1 cellular context compared by ENCODE assay signal in genomic region chr19:40443131-40443929, GRCh38.
TF ChIP-seq lines count a peak whose summit lies in the region.

No MANE protein-coding gene starts in this region.

TF ChIP-seq in HepG2, 621 proteins besides CTCF, POLR2A, EP300 and RAD21 (continued from another document and continues in another):
- no peak for TF ChIP-seq GLMP (CRISPR knock-in tag; IDR thresholded peaks at IDR 0.05; ENCODE audit: borderline replicate concordance)
- TF ChIP-seq RERE (CRISPR knock-in tag; IDR thresholded peaks at IDR 0.05; ENCODE audit: low read depth): no peak
- no peak for TF ChIP-seq ATF7 (IDR thresholded peaks at IDR 0.05)
- TF ChIP-seq ATF7 (CRISPR knock-in tag; IDR thresholded peaks at IDR 0.05): no peak
- TF ChIP-seq CBX5 (CRISPR knock-in tag; IDR thresholded peaks at IDR 0.05; ENCODE audit: borderline replicate concordance): peak; percentile 20; the same call in 1 of the 2 replicates
- peak; percentile 54; the same call in 1 of the 2 replicates for TF ChIP-seq HNF1B (CRISPR knock-in tag; IDR thresholded peaks at IDR 0.05)
- no peak for TF ChIP-seq GATA4 (IDR thresholded peaks at IDR 0.05; ENCODE audit: borderline replicate concordance, low read depth)
- TF ChIP-seq ZFP36 (IDR thresholded peaks at IDR 0.05; ENCODE audit: borderline replicate concordance, low read depth, low read length, partially characterized antibody): no peak
- no peak for TF ChIP-seq ZNF354B (CRISPR knock-in tag; IDR thresholded peaks at IDR 0.05)
- peak; percentile 44; the same call in 1 of the 2 replicates for TF ChIP-seq ZNF788 (CRISPR knock-in tag; IDR thresholded peaks at IDR 0.05; ENCODE audit: borderline replicate concordance)
- TF ChIP-seq ZNF547 (CRISPR knock-in tag; IDR thresholded peaks at IDR 0.05): no peak
- TF ChIP-seq BATF2 (CRISPR knock-in tag; IDR thresholded peaks at IDR 0.05): no peak
- TF ChIP-seq FOSL1 (CRISPR knock-in tag; IDR thresholded peaks at IDR 0.05; ENCODE audit: borderline replicate concordance): no peak
- TF ChIP-seq ZFX (CRISPR knock-in tag; IDR thresholded peaks at IDR 0.05; ENCODE audit: low read depth): peak; percentile 14; the same call in 1 of the 2 replicates
- 0 out of 2 replicates have a peak, but pooled peaks have one; percentile 27 for TF ChIP-seq HOXD1 (CRISPR knock-in tag; IDR thresholded peaks at IDR 0.05)
- TF ChIP-seq ZFP41 (CRISPR knock-in tag; IDR thresholded peaks at IDR 0.05; ENCODE audit: borderline replicate concordance): no peak
- TF ChIP-seq RORA (CRISPR knock-in tag; IDR thresholded peaks at IDR 0.05): no peak
- TF ChIP-seq ZBTB33 (CRISPR knock-in tag; IDR thresholded peaks at IDR 0.05): no peak
- TF ChIP-seq CHD2 (IDR thresholded peaks at IDR 0.05; ENCODE audit: low read depth, low read length): peak; percentile 78
- TF ChIP-seq CHD4 (IDR thresholded peaks at IDR 0.05; ENCODE audit: borderline replicate concordance, low read length): no peak
- TF ChIP-seq KDM5B (CRISPR knock-in tag; IDR thresholded peaks at IDR 0.05; ENCODE audit: borderline replicate concordance): no peak; the same call in 1 of the 2 replicates
- TF ChIP-seq DZIP1 (CRISPR knock-in tag; IDR thresholded peaks at IDR 0.05): no peak
- no peak for TF ChIP-seq PREB (CRISPR knock-in tag; IDR thresholded peaks at IDR 0.05)
- TF ChIP-seq MYC (CRISPR knock-in tag; IDR thresholded peaks at IDR 0.05; ENCODE audit: borderline replicate concordance): peak; percentile 76
- TF ChIP-seq PAF1 (CRISPR knock-in tag; IDR thresholded peaks at IDR 0.05): no peak
- no peak for TF ChIP-seq TRIM24 (CRISPR knock-in tag; IDR thresholded peaks at IDR 0.05)
- no peak for TF ChIP-seq RBAK (CRISPR knock-in tag; IDR thresholded peaks at IDR 0.05)
- TF ChIP-seq ZHX1 (CRISPR knock-in tag; IDR thresholded peaks at IDR 0.05; ENCODE audit: low read depth): no peak
- peak; percentile 91 for TF ChIP-seq SP4 (CRISPR knock-in tag; IDR thresholded peaks at IDR 0.05)
- no peak for TF ChIP-seq MBNL3 (CRISPR knock-in tag; conservative IDR thresholded peaks at IDR 0.05)
- no peak for TF ChIP-seq ZNF17 (CRISPR knock-in tag; IDR thresholded peaks at IDR 0.05)
- peak; percentile 44 for TF ChIP-seq SRSF1 (optimal IDR thresholded peaks at IDR 0.05; ENCODE audit: low read depth, low read length)
- no peak for TF ChIP-seq ZNF558 (CRISPR knock-in tag; IDR thresholded peaks at IDR 0.05; ENCODE audit: borderline replicate concordance)
- TF ChIP-seq ZMAT5 (CRISPR knock-in tag; IDR thresholded peaks at IDR 0.05; ENCODE audit: borderline replicate concordance, low read depth): no peak
- TF ChIP-seq CEBPZ (IDR thresholded peaks at IDR 0.05; ENCODE audit: low read length): no peak
- no peak for TF ChIP-seq ZNF382 (CRISPR knock-in tag; IDR thresholded peaks at IDR 0.05; ENCODE audit: borderline replicate concordance)
- TF ChIP-seq SP1 (IDR thresholded peaks at IDR 0.05): no peak
- TF ChIP-seq SP1 (CRISPR knock-in tag; IDR thresholded peaks at IDR 0.05): peak; percentile 85
- no peak for TF ChIP-seq TP53 (CRISPR knock-in tag; conservative IDR thresholded peaks at IDR 0.05)
- no peak for TF ChIP-seq ZSCAN29 (CRISPR knock-in tag; conservative IDR thresholded peaks at IDR 0.05)
